ENCODE assay signal across 20 cellular contexts in genomic region chr15:43100971-43101370, GRCh38. TPM values are rescaled to one million over a fixed set of nuclear protein-coding genes. Genes with fewer than 3 reads are reported as not detected.
A peak's percentile ranks its signal among the peaks of the same experiment; 100 is the strongest.
DNase-seq lines count a peak whose midpoint lies in the region; ATAC-seq and TF ChIP-seq lines count a peak whose summit lies in the region.
"Had no signal": no experiment of that assay in that cellular context is flagged by ENCODE, and none has a peak within 500 bp of the region (broad histone marks: within the 10 kb centered on the region; RNA-seq: fewer than 3 reads in every experiment).

No MANE protein-coding gene starts in this region.

- no peak overlapping the region for H3K4me3 ChIP-seq in CD4-positive, CD25-positive, alpha-beta regulatory T cell (ENCODE audit: low read depth, low read length)
- H3K4me3 ChIP-seq in CD8-positive, alpha-beta T cell (ENCODE audit: low read depth, low read length): no peak overlapping the region
- H3K4me3 ChIP-seq: hepatocyte, lower lobe of right lung, right atrium auricular region, SK-N-MC had no signal

- peak overlapping the region; percentile 4 to 85 (median 14) for H3K27ac Mint-ChIP-seq in CD4-positive, CD25-positive, alpha-beta regulatory T cell
- peak overlapping the region; percentile 66 for H3K27ac Mint-ChIP-seq in CD8-positive, alpha-beta T cell
- peak overlapping the region; percentile 60 for H3K27ac Mint-ChIP-seq in activated CD8-positive, alpha-beta T cell treated with anti-CD3 and anti-CD28 coated beads for 36 hours

- no peaks in the 10 kb centered on the region for H3K27me3 Mint-ChIP-seq in CD4-positive, CD25-positive, alpha-beta regulatory T cell
- H3K27me3 Mint-ChIP-seq in CD8-positive, alpha-beta T cell (ENCODE audit: low read depth): no peaks in the 10 kb centered on the region
- H3K27me3 Mint-ChIP-seq in activated CD8-positive, alpha-beta T cell treated with anti-CD3 and anti-CD28 coated beads for 36 hours: no peaks in the 10 kb centered on the region

- H3K9me3 ChIP-seq in CD4-positive, CD25-positive, alpha-beta regulatory T cell (ENCODE audit: control insufficient read depth in 2 of 2, low read length in 2 of 2): no peaks in the 10 kb centered on the region
- no peaks in the 10 kb centered on the region for H3K9me3 ChIP-seq in CD8-positive, alpha-beta T cell (ENCODE audit: low read length)
- H3K9me3 ChIP-seq: lower lobe of right lung, right atrium auricular region had no signal

- peaks cover 43 to 86% (median 69%) of the 10 kb centered on the region in 4 donors for H3K4me1 Mint-ChIP-seq in CD4-positive, CD25-positive, alpha-beta regulatory T cell
- peaks cover 74% of the 10 kb centered on the region for H3K4me1 Mint-ChIP-seq in CD8-positive, alpha-beta T cell (ENCODE audit: low read depth)
- peaks cover 68% of the 10 kb centered on the region for H3K4me1 Mint-ChIP-seq in activated CD8-positive, alpha-beta T cell treated with anti-CD3 and anti-CD28 coated beads for 36 hours (ENCODE audit: low read depth)

- H3K36me3 ChIP-seq in CD4-positive, CD25-positive, alpha-beta regulatory T cell (ENCODE audit: control insufficient read depth, insufficient read depth, low read length): peaks cover 19% of the 10 kb centered on the region
- H3K36me3 ChIP-seq in CD8-positive, alpha-beta T cell (ENCODE audit: insufficient read depth, low read length): peaks cover 3% of the 10 kb centered on the region

- CTCF ChIA-PET in CD8-positive, alpha-beta T cell (lab: Charles Lee): interaction anchor here (1.3 kb wide), 1 partner anchor 185 kb away, joined by 3 read pairs; no protein-coding TSS in a partner anchor
- CTCF ChIA-PET in activated CD8-positive, alpha-beta T cell treated with anti-CD3 and anti-CD28 coated beads for 36 hours (lab: Charles Lee): no interaction called here

- no peak for TF ChIP-seq CTCF in CD8-positive, alpha-beta T cell (IDR thresholded peaks at IDR 0.05)
- no peak for TF ChIP-seq CTCF in activated CD8-positive, alpha-beta T cell treated with anti-CD3 and anti-CD28 coated beads for 36 hours (IDR thresholded peaks at IDR 0.05)

- no peaks in the 10 kb centered on the region for H3K27me3 ChIP-seq in CD4-positive, CD25-positive, alpha-beta regulatory T cell (ENCODE audit: control insufficient read depth, insufficient read depth, low read length)
- no peaks in the 10 kb centered on the region for H3K27me3 ChIP-seq in CD8-positive, alpha-beta T cell (ENCODE audit: insufficient read depth, low read length)
- H3K27me3 ChIP-seq: hepatocyte, right atrium auricular region had no signal

- H3K4me3 Mint-ChIP-seq in CD4-positive, CD25-positive, alpha-beta regulatory T cell: peak overlapping the region in 2 of 4 donors; percentile 54 to 65
- no peak overlapping the region for H3K4me3 Mint-ChIP-seq in CD8-positive, alpha-beta T cell
- H3K4me3 Mint-ChIP-seq in activated CD8-positive, alpha-beta T cell treated with anti-CD3 and anti-CD28 coated beads for 36 hours: no peak overlapping the region

- POLR2A ChIA-PET in CD8-positive, alpha-beta T cell (lab: Charles Lee): no interaction called here
- POLR2A ChIA-PET in activated CD8-positive, alpha-beta T cell treated with anti-CD3 and anti-CD28 coated beads for 36 hours (lab: Charles Lee): no interaction called here

- peaks cover 26% of the 10 kb centered on the region for H3K4me1 ChIP-seq in CD4-positive, CD25-positive, alpha-beta regulatory T cell (ENCODE audit: control insufficient read depth, insufficient read depth, low read length, poor library complexity, severe bottlenecking)
- peaks cover 24% of the 10 kb centered on the region for H3K4me1 ChIP-seq in CD8-positive, alpha-beta T cell (ENCODE audit: insufficient read depth, low read length)

- H3K9me3 Mint-ChIP-seq in CD4-positive, CD25-positive, alpha-beta regulatory T cell: peaks cover 0 to 1% (median 0%) of the 10 kb centered on the region in 7 donors
- no peaks in the 10 kb centered on the region for H3K9me3 Mint-ChIP-seq in CD8-positive, alpha-beta T cell
- no peaks in the 10 kb centered on the region for H3K9me3 Mint-ChIP-seq in activated CD8-positive, alpha-beta T cell treated with anti-CD3 and anti-CD28 coated beads for 36 hours

- intact Hi-C loops in CD8-positive, alpha-beta T cell (cut with DNase I, micrococcal nuclease): loop anchor here in 1 of 2 experiments (10.0 kb wide), 1 partner anchor 526 kb away; the partner anchor contains the start of gene STARD9
- intact Hi-C loops in activated CD8-positive, alpha-beta T cell treated with anti-CD3 and anti-CD28 coated beads for 36 hours (cut with micrococcal nuclease): no loop called here
- intact Hi-C loops in head of caudate nucleus (cut with DNase I): no loop called here

- no peak overlapping the region for H3K27ac ChIP-seq in CD4-positive, CD25-positive, alpha-beta regulatory T cell (ENCODE audit: insufficient read depth, low read length, poor library complexity, severe bottlenecking)
- no peak overlapping the region for H3K27ac ChIP-seq in CD8-positive, alpha-beta T cell (ENCODE audit: low read depth, low read length)
- peak overlapping the region; percentile 93 for H3K27ac ChIP-seq in epithelial cell of prostate
- H3K27ac ChIP-seq: hepatocyte, lower lobe of right lung, right atrium auricular region, SK-N-MC had no signal

- peaks cover 38% of the 10 kb centered on the region for H3K36me3 Mint-ChIP-seq in CD4-positive, CD25-positive, alpha-beta regulatory T cell
- H3K36me3 Mint-ChIP-seq in CD8-positive, alpha-beta T cell: peaks cover 62% of the 10 kb centered on the region
- H3K36me3 Mint-ChIP-seq in activated CD8-positive, alpha-beta T cell treated with anti-CD3 and anti-CD28 coated beads for 36 hours (ENCODE audit: low read depth): peaks cover 53% of the 10 kb centered on the region

- no peak for ATAC-seq in CD4-positive, CD25-positive, alpha-beta regulatory T cell (ENCODE audit: low read depth in 2 of 2)
- ATAC-seq in CD8-positive, alpha-beta T cell: no peak
- ATAC-seq in activated CD8-positive, alpha-beta T cell treated with anti-CD3 and anti-CD28 coated beads for 36 hours: no peak
- ATAC-seq in HG02623 (IDR thresholded peaks at IDR 0.05; ENCODE audit: unreplicated experiment): no peak
- ATAC-seq: lower lobe of right lung had no signal

- no peak for DNase-seq in CD4-positive, CD25-positive, alpha-beta regulatory T cell
- no peak for DNase-seq in CD8-positive, alpha-beta T cell
- DNase-seq in activated CD8-positive, alpha-beta T cell treated with anti-CD3 and anti-CD28 coated beads for 36 hours: no peak
- DNase-seq in epithelial cell of prostate (ENCODE audit: low read depth, low spot score): peak; percentile 51
- no peak for DNase-seq in hepatic stellate cell (ENCODE audit: low spot score)
- DNase-seq in head of caudate nucleus: no peak
- DNase-seq in SIG-M5 (lab: John Stamatoyannopoulos, UW): no peak
- DNase-seq: activated gamma-delta T cell treated with Interleukin-2 at 50 U/mL for 16 hours, cortex of kidney, islet precursor cell, Kasumi-1, lower lobe of right lung, NCI-H1092 treated with DMSO at 0.1 percent for 48 hours, NCI-H2081 treated with DMSO at 0.1 percent for 48 hours, NCI-H446, T1000 had no signal

RNA-seq across cellular contexts. Expression of gene UBR1, which starts 4.9 kb away (rescaled TPM):
- total RNA-seq in CD4-positive, CD25-positive, alpha-beta regulatory T cell: 48.2 TPM
- polyA plus RNA-seq in CD4-positive, CD25-positive, alpha-beta regulatory T cell: 10 to 100 TPM; 15.9 to 18.7 (median 17.3) TPM
- total RNA-seq in CD8-positive, alpha-beta T cell: 10 to 100 TPM; 53.4 to 54.3 TPM
- 10 to 100 TPM; 27.3 to 29.2 TPM for total RNA-seq in activated CD8-positive, alpha-beta T cell treated with anti-CD3 and anti-CD28 coated beads for 36 hours

RNA-seq across cellular contexts. Expression of gene TMEM62, which starts 32.4 kb away (rescaled TPM):
- 30.0 TPM for total RNA-seq in CD4-positive, CD25-positive, alpha-beta regulatory T cell
- 10 to 100 TPM; 11.4 to 18.1 (median 14.2) TPM for polyA plus RNA-seq in CD4-positive, CD25-positive, alpha-beta regulatory T cell
- total RNA-seq in CD8-positive, alpha-beta T cell: 10 to 100 TPM; 23.0 to 25.5 TPM
- 10 to 100 TPM; 10.5 to 11.6 TPM for total RNA-seq in activated CD8-positive, alpha-beta T cell treated with anti-CD3 and anti-CD28 coated beads for 36 hours

Comparison
In these comparisons a context has a peak if more than half of its experiments do, and no peak if none do; other contexts are left out.
1. H3K27ac Mint-ChIP-seq: peak in every context shown above with its lines; median percentile 66 in CD8-positive, alpha-beta T cell; 60 in activated CD8-positive, alpha-beta T cell treated with anti-CD3 and anti-CD28 coated beads for 36 hours; 14 in CD4-positive, CD25-positive, alpha-beta regulatory T cell.